24 cellular contexts compared by ENCODE assay signal in the genomic region with DNA sequence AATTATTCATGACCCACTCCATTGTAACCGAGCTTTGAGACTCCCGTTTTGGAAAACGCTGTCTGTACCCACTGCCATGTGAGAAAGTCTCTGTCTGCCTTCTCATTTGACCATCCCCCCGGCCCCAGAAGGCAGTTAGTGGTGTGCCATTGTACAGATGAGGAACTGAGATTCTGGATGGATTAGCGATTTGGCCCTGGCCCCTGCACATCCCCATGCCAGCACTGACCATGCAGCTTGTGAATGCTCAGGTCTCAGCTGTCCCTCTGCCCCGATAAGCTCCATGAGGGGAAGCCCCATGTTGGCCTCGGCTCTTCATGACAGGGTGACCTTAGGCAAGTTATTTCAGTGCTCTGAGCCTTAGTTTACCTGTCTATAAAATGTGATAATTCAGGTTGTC.
DNase-seq lines count a peak whose midpoint lies in the region; ATAC-seq and TF ChIP-seq lines count a peak whose summit lies in the region.
"Had no signal": no experiment of that assay in that cellular context is flagged by ENCODE, and none has a peak within 500 bp of the region (broad histone marks: within the 10 kb centered on the region; RNA-seq: fewer than 3 reads in every experiment).

No MANE protein-coding gene starts in this region.

- H3K9me3 ChIP-seq in CD8-positive, alpha-beta T cell (ENCODE audit: low read length) = no peaks in the 10 kb centered on the region
- H3K9me3 ChIP-seq in OCI-LY7 (ENCODE audit: low read length) (no peaks in the 10 kb centered on the region; the same call in 1 of the 2 replicates), PC-3 (ENCODE audit: low read length) (no peaks in the 10 kb centered on the region)
- H3K9me3 ChIP-seq: HAP-1, psoas muscle had no signal

- BruUV-seq in OCI-LY7 (replicated peaks; lab: Mats Ljungman, UMichigan) (no TSS peak), PC-3 (replicated peaks; lab: Mats Ljungman, UMichigan) (no TSS peak)

- H4K20me1 ChIP-seq in OCI-LY7 (ENCODE audit: insufficient read depth, low read length) = no peaks in the 10 kb centered on the region
- H4K20me1 ChIP-seq in PC-3 (ENCODE audit: low read length) = no peaks in the 10 kb centered on the region

- no peaks in the 10 kb centered on the region for H3K36me3 Mint-ChIP-seq in CD8-positive, alpha-beta T cell

- peak overlapping the region; percentile 9 for H3K4me3 ChIP-seq in CD8-positive, alpha-beta T cell (ENCODE audit: low read depth, low read length)
- H3K4me3 ChIP-seq in OCI-LY7 (ENCODE audit: low read depth, low read length, poor library complexity, severe bottlenecking) (no peak overlapping the region), PC-3 (ENCODE audit: low read length) (no peak overlapping the region)
- H3K4me3 ChIP-seq: HAP-1, lung, PC-9, psoas muscle, tibial nerve had no signal

- POLR2A ChIA-PET in CD8-positive, alpha-beta T cell (lab: Charles Lee) = no interaction called here
- POLR2A ChIA-PET in OCI-LY7 (lab: Charles Lee) (interaction anchor here (0.7 kb wide), 1 partner anchor 46 kb away, joined by 4 read pairs; no protein-coding TSS in a partner anchor), PC-3 (lab: Charles Lee; ENCODE audit: unreplicated experiment) (no interaction called here)

- H3K4me1 Mint-ChIP-seq in CD8-positive, alpha-beta T cell (ENCODE audit: low read depth) = peaks cover 17% of the 10 kb centered on the region

- H3K27me3 ChIP-seq in CD8-positive, alpha-beta T cell (ENCODE audit: insufficient read depth, low read length) = no peaks in the 10 kb centered on the region
- no peaks in the 10 kb centered on the region for H3K27me3 ChIP-seq in PC-3 (ENCODE audit: low read length)
- H3K27me3 ChIP-seq: tibial nerve had no signal

- peaks cover 5% of the 10 kb centered on the region for H3K27me3 Mint-ChIP-seq in CD8-positive, alpha-beta T cell (ENCODE audit: low read depth)

- no peak overlapping the region for H3K27ac ChIP-seq in CD8-positive, alpha-beta T cell (ENCODE audit: low read depth, low read length)
- H3K27ac ChIP-seq in OCI-LY7 (ENCODE audit: low read depth, low read length, poor library complexity, severe bottlenecking) = no peak overlapping the region
- H3K27ac ChIP-seq in PC-3 (ENCODE audit: low read length) = no peak overlapping the region
- H3K27ac ChIP-seq: 22Rv1, epithelial cell of prostate, PC-9, psoas muscle, tibial nerve had no signal

- TF ChIP-seq CTCF in CD8-positive, alpha-beta T cell (IDR thresholded peaks at IDR 0.05) = no peak
- no peak for TF ChIP-seq CTCF in OCI-LY7 (conservative IDR thresholded peaks at IDR 0.05; ENCODE audit: low read length)
- no peak for TF ChIP-seq CTCF in PC-3 (conservative IDR thresholded peaks at IDR 0.05; ENCODE audit: low read depth, low read length)

- H3K4me3 Mint-ChIP-seq in CD8-positive, alpha-beta T cell = no peak overlapping the region

- H3K4me1 ChIP-seq in CD8-positive, alpha-beta T cell (ENCODE audit: insufficient read depth, low read length) = peaks cover 17% of the 10 kb centered on the region
- H3K4me1 ChIP-seq in OCI-LY7 (ENCODE audit: insufficient read depth, low read length, poor library complexity, severe bottlenecking) = peaks cover 29% of the 10 kb centered on the region
- H3K4me1 ChIP-seq in PC-3 (ENCODE audit: insufficient read depth, low read length) = no peaks in the 10 kb centered on the region
- H3K4me1 ChIP-seq: HAP-1, psoas muscle had no signal

- no peak overlapping the region for H3K27ac Mint-ChIP-seq in CD8-positive, alpha-beta T cell
- H3K27ac Mint-ChIP-seq: activated T-helper 2 cell treated with anti-CD3 and anti-CD28 coated beads, Interferon-gamma antibody, Interleukin-2, Interleukin-4, amounts not matched to agents 10 μg/mL and 5 μg/mL and 100 μg/mL, durations not matched to agents 14 hours and 24 hours and 36 hours had no signal

- ATAC-seq in CD8-positive, alpha-beta T cell = no peak
- no peak for ATAC-seq in left lobe of liver
- ATAC-seq in PC-3 = no peak
- ATAC-seq: psoas muscle had no signal

- peak overlapping the region; percentile 2; the same call in 1 of the 2 replicates for H2AFZ ChIP-seq in OCI-LY7 (ENCODE audit: low read length)
- H2AFZ ChIP-seq in PC-3 (ENCODE audit: low read length) = no peak overlapping the region
- H2AFZ ChIP-seq: PC-9 had no signal

- no peaks in the 10 kb centered on the region for H3K36me3 ChIP-seq in CD8-positive, alpha-beta T cell (ENCODE audit: insufficient read depth, low read length)
- H3K36me3 ChIP-seq in OCI-LY7 (ENCODE audit: insufficient read depth, low read length) = no peaks in the 10 kb centered on the region
- H3K36me3 ChIP-seq in PC-3 (ENCODE audit: low read depth, low read length) = no peaks in the 10 kb centered on the region
- H3K36me3 ChIP-seq: HAP-1, tibial nerve had no signal

- H3K4me2 ChIP-seq in OCI-LY7 (ENCODE audit: low read length) = peak overlapping the region; percentile 12; the same call in 1 of the 2 replicates
- no peak overlapping the region for H3K4me2 ChIP-seq in PC-3 (ENCODE audit: low read length)
- H3K4me2 ChIP-seq: PC-9 had no signal

- H3F3A ChIP-seq in PC-3 (ENCODE audit: low read length, unreplicated experiment) = no peaks in the 10 kb centered on the region

- H3K79me2 ChIP-seq in OCI-LY7 (ENCODE audit: insufficient read depth, low read depth, low read length) = no peaks in the 10 kb centered on the region
- no peaks in the 10 kb centered on the region for H3K79me2 ChIP-seq in PC-3 (ENCODE audit: low read length)

- peaks cover 3% of the 10 kb centered on the region for H3K9me3 Mint-ChIP-seq in CD8-positive, alpha-beta T cell

- intact Hi-C loops in CD8-positive, alpha-beta T cell (cut with DNase I, micrococcal nuclease) = no loop called here
- intact Hi-C loops in OCI-LY7 (cut with micrococcal nuclease; ENCODE audit: unreplicated experiment) (no loop called here), PC-3 (cut with micrococcal nuclease) (no loop called here)

- DNase-seq in NOMO-1 treated with DMSO at 0.1 percent for 48 hours (lab: John Stamatoyannopoulos, UW; ENCODE audit: unreplicated experiment) (peak; percentile 15), NOMO-1 (lab: John Stamatoyannopoulos, UW; ENCODE audit: unreplicated experiment in 2 of 2) (no peak), OCI-LY7 (ENCODE audit: low spot score) (peak; percentile 57), islet precursor cell (peak; percentile 44), left lobe of liver (ENCODE audit: low spot score) (no peak), PC-3 (no peak)
- no peak for DNase-seq in CD8-positive, alpha-beta T cell
- no peak for DNase-seq in stimulated activated CD4-positive, alpha-beta T cell treated with anti-CD3 and anti-CD28 coated beads, Interleukin-4, amount 100 ng/mL, for 4 hours
- DNase-seq: activated CD4-positive, alpha-beta T cell treated with anti-CD3 and anti-CD28 coated beads for 1 hour; activated CD8-positive, alpha-beta memory T cell treated with anti-CD3 and anti-CD28 coated beads, Interleukin-2, amount 50 U/mL, for 4 hours; kidney glomerular epithelial cell; NCI-H1105; NCI-H1930; NCI-H226; NCI-H748 treated with DMSO at 0.1 percent for 48 hours; PC-9; psoas muscle; stimulated activated CD4-positive, alpha-beta T cell treated with anti-CD3 and anti-CD28 coated beads, Interleukin-15, amount 100 ng/mL, for 24 hours had no signal

- no peak overlapping the region for H3K9ac ChIP-seq in PC-3 (ENCODE audit: low read length)

- CTCF ChIA-PET in CD8-positive, alpha-beta T cell (lab: Charles Lee) = interaction anchor here (1.1 to 1.8 kb wide), 5 partner anchors 9 to 61 kb away, joined by 3 to 8 read pairs (median 4); no protein-coding TSS in a partner anchor
- CTCF ChIA-PET in OCI-LY7 (lab: Charles Lee; ENCODE audit: unreplicated experiment) = no interaction called here
- CTCF ChIA-PET in PC-3 (lab: Charles Lee) = no interaction called here

- H3K9me2 ChIP-seq in OCI-LY7 (ENCODE audit: insufficient read depth, low read length) (no peaks in the 10 kb centered on the region), PC-3 (replicated peaks; ENCODE audit: low read length) (no peaks in the 10 kb centered on the region)

Comparison
In these comparisons a context has a peak if more than half of its experiments do, and no peak if none do; other contexts are left out.
1. DNase-seq: peak in NOMO-1 treated with DMSO at 0.1 percent for 48 hours (single experiment), OCI-LY7 (single experiment) and islet precursor cell (single experiment); none in NOMO-1 (0 of 2), CD8-positive, alpha-beta T cell (0 of 7), stimulated activated CD4-positive, alpha-beta T cell treated with anti-CD3 and anti-CD28 coated beads, Interleukin-4, amount 100 ng/mL, for 4 hours (0 of 2), left lobe of liver (single experiment) and PC-3 (single experiment).